In the genomic region with DNA sequence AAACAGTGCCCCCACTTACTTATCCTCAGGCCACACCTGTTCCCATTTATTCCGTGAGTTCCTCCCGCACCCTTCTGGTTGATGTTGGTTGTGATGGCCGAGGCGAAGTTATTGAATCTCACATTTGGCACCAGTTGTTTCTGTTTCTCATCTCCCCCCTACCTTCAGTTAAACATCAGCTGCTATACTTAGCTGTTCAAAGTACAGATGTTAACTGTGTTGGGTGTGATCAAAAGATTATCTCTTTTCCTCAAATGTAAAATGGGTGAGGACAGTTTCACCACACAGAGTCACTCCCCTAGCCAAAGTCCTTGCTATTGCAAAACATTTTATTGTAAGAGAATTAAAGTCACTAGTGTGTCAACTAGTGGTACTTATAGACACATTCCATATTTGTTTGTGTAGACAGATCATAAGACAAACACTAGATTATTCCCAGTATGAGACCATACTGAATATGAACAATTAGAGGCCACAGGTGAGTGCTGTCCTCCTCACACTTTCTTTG, we compare ENCODE assay signal across 24 cellular contexts. TPM values are rescaled to one million over a fixed set of nuclear protein-coding genes. Genes with fewer than 3 reads are reported as not detected.
DNase-seq lines count a peak whose midpoint lies in the region; FAIRE-seq and TF ChIP-seq lines count a peak whose summit lies in the region.
"Had no signal": no experiment of that assay in that cellular context is flagged by ENCODE, and none has a peak within 500 bp of the region (broad histone marks: within the 10 kb centered on the region; RNA-seq: fewer than 3 reads in every experiment).

No MANE protein-coding gene starts in this region.

- H3K4me1 ChIP-seq in BE2C, result peaks cover 11% of the 10 kb centered on the region
- no peaks in the 10 kb centered on the region for H3K4me1 ChIP-seq in colonic mucosa
- H3K4me1 ChIP-seq in esophagus muscularis mucosa, result peaks cover 0 to 14% (median 10%) of the 10 kb centered on the region in 4 donors

- TF ChIP-seq POLR2A in H54 (IDR thresholded peaks at IDR 0.05; ENCODE audit: low read depth, low read length), result no peak
- TF ChIP-seq POLR2A in esophagus muscularis mucosa (IDR thresholded peaks at IDR 0.05; ENCODE audit: low read depth), result no peak

- in situ Hi-C loops in KBM-7 (cut with MboI; ENCODE audit: low pct_unique_long_range_greater_than_20kb, low sequenced_read_pairs), result no loop called here

- DNase-seq in BE2C (no peak), KBM-7 (peak; percentile 32), colonic mucosa (no peak), mucosa of gallbladder (ENCODE audit: low spot score) (peak; percentile 19), H54 (ENCODE audit: insufficient read length, low spot score) (no peak), esophagus muscularis mucosa (ENCODE audit: extremely low spot score) (no peak), DMS 273 (lab: John Stamatoyannopoulos, UW; ENCODE audit: unreplicated experiment) (no peak)
- no peak for DNase-seq in stimulated activated CD4-positive, alpha-beta T cell treated with anti-CD3 and anti-CD28 coated beads, Interleukin-4, amount 100 ng/mL, for 1 hour
- DNase-seq: activated CD4-positive, CD25-positive, alpha-beta regulatory T cell treated with anti-CD3 and anti-CD28 coated beads, Interleukin-2, amount 50 U/mL, for 72 hours; activated CD8-positive, alpha-beta T cell treated with anti-CD3 and anti-CD28 coated beads, Interleukin-2, amount 10 ng/mL, durations not matched to agents 7 days and 5 days; activated naive CD4-positive, alpha-beta T cell treated with anti-CD3 and anti-CD28 coated beads for 36 hours; activated T-cell treated with anti-CD3 and anti-CD28 coated beads, Interleukin-2, amount 50 U/mL, for 1 hour; CD4-positive, alpha-beta T cell; central memory CD4-positive, alpha-beta T cell; DMS79; H7; left ventricle myocardium inferior; NCI-H1417 treated with DMSO at 0.1 percent for 48 hours; NCI-H524; stimulated activated CD4-positive, alpha-beta T cell treated with anti-CD3 and anti-CD28 coated beads, Interleukin-12 subunit alpha, Interleukin-12 subunit beta, amount 100 ng/mL, for 4 hours had no signal

- peaks cover 4% of the 10 kb centered on the region; the same call in 1 of the 2 replicates for H3K9me3 ChIP-seq in BE2C
- no peaks in the 10 kb centered on the region for H3K9me3 ChIP-seq in colonic mucosa
- H3K9me3 ChIP-seq in esophagus muscularis mucosa, result no peaks in the 10 kb centered on the region
- H3K9me3 ChIP-seq: left ventricle myocardium inferior had no signal

- H3K27ac ChIP-seq in colonic mucosa, result peak overlapping the region; percentile 73
- H3K27ac ChIP-seq in esophagus muscularis mucosa (replicated peaks in 1 of 4), result no peak overlapping the region
- H3K27ac ChIP-seq: left ventricle myocardium inferior had no signal

- peak overlapping the region in 1 of 2 donors; percentile 31 for H3K9ac ChIP-seq in colonic mucosa (ENCODE audit: low read depth in 2 of 2, low read length in 2 of 2)

- FAIRE-seq in H54 (lab: Jason Lieb, UNC), result no peak
- FAIRE-seq: GM12892, urothelium cell line had no signal

- 77% methylated on average over 4 of the region's 4 CpGs for WGBS in esophagus muscularis mucosa

- TF ChIP-seq EP300 in esophagus muscularis mucosa (IDR thresholded peaks at IDR 0.05), result no peak

- no peaks in the 10 kb centered on the region; the same call in 1 of the 2 replicates for H3K27me3 ChIP-seq in BE2C
- no peaks in the 10 kb centered on the region for H3K27me3 ChIP-seq in colonic mucosa
- H3K27me3 ChIP-seq in esophagus muscularis mucosa, result peaks cover 0 to 80% (median 20%) of the 10 kb centered on the region in 4 donors

- intact Hi-C loops in colonic mucosa (cut with DNase I) (no loop called here), esophagus muscularis mucosa (cut with DNase I) (no loop called here)

- TF ChIP-seq CTCF in BE2C (IDR thresholded peaks at IDR 0.05; ENCODE audit: low read depth, low read length), result no peak
- TF ChIP-seq CTCF in colonic mucosa (IDR thresholded peaks at IDR 0.05), result no peak
- no peak for TF ChIP-seq CTCF in esophagus muscularis mucosa (IDR thresholded peaks at IDR 0.05)

- no peaks in the 10 kb centered on the region; the same call in 1 of the 2 replicates for H3K36me3 ChIP-seq in BE2C
- no peaks in the 10 kb centered on the region for H3K36me3 ChIP-seq in colonic mucosa
- no peaks in the 10 kb centered on the region for H3K36me3 ChIP-seq in esophagus muscularis mucosa
- H3K36me3 ChIP-seq: left ventricle myocardium inferior had no signal

- H3K4me3 ChIP-seq in BE2C (ENCODE audit: low read depth, low read length) (peak overlapping the region; percentile 85), colonic mucosa (peak overlapping the region; percentile 53), esophagus muscularis mucosa (no peak overlapping the region)
- H3K4me3 ChIP-seq: left ventricle myocardium inferior had no signal

RNA-seq across cellular contexts. Expression of a gene that starts 43.2 kb away (rescaled TPM):
- 116 TPM for polyA plus RNA-seq in BE2C (2012; ENCODE audit: insufficient read depth, insufficient read length, low read depth)
- total RNA-seq in colonic mucosa (100 to 1,000 TPM; 148 to 191 TPM), mucosa of gallbladder (61.2 TPM), esophagus muscularis mucosa (1 to 10 TPM in 1 of 4 donors, under 1 TPM in 1, not detected in 2; 0.99 to 1.4 TPM)
- total RNA-seq: activated CD8-positive, alpha-beta T cell treated with anti-CD3 and anti-CD28 coated beads, Interleukin-2, amount 10 ng/mL, durations not matched to agents 7 days and 5 days; activated naive CD4-positive, alpha-beta T cell treated with anti-CD3 and anti-CD28 coated beads for 36 hours; CD4-positive, alpha-beta T cell; H7; left ventricle myocardium inferior; LHCN-M2; mononuclear cell had no signal

Comparison
In these comparisons a context has a peak if more than half of its experiments do, and no peak if none do; other contexts are left out.
1. DNase-seq: peak in KBM-7 (single experiment) and mucosa of gallbladder (single experiment); none in BE2C (single experiment), colonic mucosa (single experiment), H54 (single experiment), stimulated activated CD4-positive, alpha-beta T cell treated with anti-CD3 and anti-CD28 coated beads, Interleukin-4, amount 100 ng/mL, for 1 hour (single experiment), esophagus muscularis mucosa (single experiment) and DMS 273 (single experiment).
2. H3K4me3 ChIP-seq: peak in BE2C (single experiment) and colonic mucosa (single experiment); none in esophagus muscularis mucosa (0 of 4).
3. RNA of a gene that starts 43.2 kb away (total RNA-seq): 148 to 191 TPM in colonic mucosa and 61.2 TPM in mucosa of gallbladder (single experiment); 0.99 to 1.4 TPM in esophagus muscularis mucosa; every median in the first group is over 10 times any median in the second.